ENCODE assay signal across 23 cellular contexts in genomic region chr10:132113766-132114365, GRCh38. TPM values are rescaled to one million over a fixed set of nuclear protein-coding genes. Genes with fewer than 3 reads are reported as not detected.
DNase-seq lines count a peak whose midpoint lies in the region; ATAC-seq and TF ChIP-seq lines count a peak whose summit lies in the region.
"Had no signal": no experiment of that assay in that cellular context is flagged by ENCODE, and none has a peak within 500 bp of the region (broad histone marks: within the 10 kb centered on the region; RNA-seq: fewer than 3 reads in every experiment).

No MANE protein-coding gene starts in this region.

- TF ChIP-seq POLR2A in ovary (IDR thresholded peaks at IDR 0.05), result no peak

- H3K4me1 Mint-ChIP-seq in natural killer cell treated with Interleukin-12 subunit alpha and Interleukin-12 subunit beta and Interleukin-15 and Interleukin-18, amount 100 ng/mL, for 72 hours (ENCODE audit: low read depth in 2 of 2), result no peaks in the 10 kb centered on the region
- H3K4me1 Mint-ChIP-seq in natural killer cell, result no peaks in the 10 kb centered on the region
- no peaks in the 10 kb centered on the region for H3K4me1 Mint-ChIP-seq in activated CD4-positive, alpha-beta memory T cell treated with anti-CD3 and anti-CD28 coated beads, Interleukin-2, amount 10 ng/mL, durations not matched to agents 7 days and 5 days
- H3K4me1 Mint-ChIP-seq: activated CD4-positive, alpha-beta T cell treated with anti-CD3 and anti-CD28 coated beads for 36 hours; CD4-positive, CD25-positive, alpha-beta regulatory T cell; naive B cell had no signal

- peak; percentile 16 for DNase-seq in natural killer cell treated with Interleukin-12 subunit alpha and Interleukin-12 subunit beta and Interleukin-15 and Interleukin-18, amount 100 ng/mL, for 72 hours (ENCODE audit: low spot score)
- DNase-seq in natural killer cell (no peak), heart right ventricle (no peak), ovary (peak in 4 of 5 donors; percentile 1 to 16 (median 10))
- DNase-seq in activated CD4-positive, alpha-beta memory T cell treated with anti-CD3 and anti-CD28 coated beads, Interleukin-2, amount 10 ng/mL, durations not matched to agents 7 days and 5 days, result no peak
- DNase-seq: activated CD4-positive, alpha-beta T cell treated with anti-CD3 and anti-CD28 coated beads for 36 hours; activated naive CD4-positive, alpha-beta T cell treated with anti-CD3 and anti-CD28 coated beads for 36 hours; CD4-positive, CD25-positive, alpha-beta regulatory T cell; DMS53; erythroblast; naive B cell; NCI-H1417 treated with DMSO at 0.1 percent for 48 hours; NCI-H748 treated with DMSO at 0.1 percent for 48 hours; PC-9; T1000 had no signal

- H3K27me3 ChIP-seq in heart right ventricle, result no peaks in the 10 kb centered on the region
- no peaks in the 10 kb centered on the region for H3K27me3 ChIP-seq in ovary
- H3K27me3 ChIP-seq: gastroesophageal sphincter, tibial nerve had no signal

- TF ChIP-seq CTCF in natural killer cell (IDR thresholded peaks at IDR 0.05) (no peak), heart right ventricle (IDR thresholded peaks at IDR 0.05) (no peak), ovary (IDR thresholded peaks at IDR 0.05) (no peak)

- ATAC-seq in natural killer cell treated with Interleukin-12 subunit alpha and Interleukin-12 subunit beta and Interleukin-15 and Interleukin-18, amount 100 ng/mL, for 72 hours, result peak in 1 of 2 donors; percentile 11
- no peak for ATAC-seq in natural killer cell
- peak in 5 of 8 donors; percentile 44 to 75 (median 57) for ATAC-seq in heart right ventricle
- no peak for ATAC-seq in HG03135 (IDR thresholded peaks at IDR 0.05; ENCODE audit: unreplicated experiment)
- no peak for ATAC-seq in GM18870 (IDR thresholded peaks at IDR 0.05; ENCODE audit: unreplicated experiment)
- ATAC-seq in HG02642 (IDR thresholded peaks at IDR 0.05; ENCODE audit: poor library complexity, unreplicated experiment), result no peak
- ATAC-seq: activated CD4-positive, alpha-beta T cell treated with anti-CD3 and anti-CD28 coated beads for 36 hours; gastroesophageal sphincter had no signal

- H3K9me3 Mint-ChIP-seq in natural killer cell treated with Interleukin-12 subunit alpha and Interleukin-12 subunit beta and Interleukin-15 and Interleukin-18, amount 100 ng/mL, for 72 hours, result no peaks in the 10 kb centered on the region
- H3K9me3 Mint-ChIP-seq in natural killer cell, result no peaks in the 10 kb centered on the region
- no peaks in the 10 kb centered on the region for H3K9me3 Mint-ChIP-seq in activated CD4-positive, alpha-beta memory T cell treated with anti-CD3 and anti-CD28 coated beads, Interleukin-2, amount 10 ng/mL, durations not matched to agents 7 days and 5 days
- H3K9me3 Mint-ChIP-seq: activated naive CD4-positive, alpha-beta T cell treated with anti-CD3 and anti-CD28 coated beads for 36 hours; CD4-positive, CD25-positive, alpha-beta regulatory T cell; dendritic cell treated with granulocyte-macrophage colony-stimulating factor and Interleukin-4, amounts not matched to agents 40 ng/mL and 50 ng/mL, for 4 days; naive B cell had no signal

- WGBS in heart right ventricle, 2 donors, result 82 to 85% methylated on average over 14 of the region's 14 CpGs
- 76 to 89% (median 85%) methylated on average over 14 of the region's 14 CpGs for WGBS in ovary, 3 donors

- intact Hi-C loops in natural killer cell (cut with micrococcal nuclease), result no loop called here
- intact Hi-C loops in heart right ventricle (cut with DNase I), result no loop called here
- intact Hi-C loops in ovary (cut with DNase I), result no loop called here

- CTCF ChIA-PET in activated CD4-positive, alpha-beta memory T cell treated with anti-CD3 and anti-CD28 coated beads, Interleukin-2, amount 10 ng/mL, durations not matched to agents 7 days and 5 days (lab: Charles Lee), result no interaction called here

- TF ChIP-seq EP300 in ovary (IDR thresholded peaks at IDR 0.05), result no peak

- H3K36me3 ChIP-seq in heart right ventricle (no peaks in the 10 kb centered on the region), ovary (no peaks in the 10 kb centered on the region)
- H3K36me3 ChIP-seq: tibial nerve had no signal

- H3K4me3 Mint-ChIP-seq in natural killer cell treated with Interleukin-12 subunit alpha and Interleukin-12 subunit beta and Interleukin-15 and Interleukin-18, amount 100 ng/mL, for 72 hours, result no peak overlapping the region
- no peak overlapping the region for H3K4me3 Mint-ChIP-seq in natural killer cell
- no peak overlapping the region for H3K4me3 Mint-ChIP-seq in activated CD4-positive, alpha-beta memory T cell treated with anti-CD3 and anti-CD28 coated beads, Interleukin-2, amount 10 ng/mL, durations not matched to agents 7 days and 5 days
- H3K4me3 Mint-ChIP-seq: activated CD4-positive, alpha-beta T cell treated with anti-CD3 and anti-CD28 coated beads for 36 hours; activated naive CD4-positive, alpha-beta T cell treated with anti-CD3 and anti-CD28 coated beads for 36 hours; CD4-positive, CD25-positive, alpha-beta regulatory T cell; dendritic cell treated with granulocyte-macrophage colony-stimulating factor and Interleukin-4, amounts not matched to agents 40 ng/mL and 50 ng/mL, for 4 days had no signal

- H3K27ac Mint-ChIP-seq in natural killer cell treated with Interleukin-12 subunit alpha and Interleukin-12 subunit beta and Interleukin-15 and Interleukin-18, amount 100 ng/mL, for 72 hours, result no peak overlapping the region
- H3K27ac Mint-ChIP-seq in natural killer cell, result no peak overlapping the region
- no peak overlapping the region for H3K27ac Mint-ChIP-seq in activated CD4-positive, alpha-beta memory T cell treated with anti-CD3 and anti-CD28 coated beads, Interleukin-2, amount 10 ng/mL, durations not matched to agents 7 days and 5 days
- H3K27ac Mint-ChIP-seq: activated CD4-positive, alpha-beta T cell treated with anti-CD3 and anti-CD28 coated beads for 36 hours; activated naive CD4-positive, alpha-beta T cell treated with anti-CD3 and anti-CD28 coated beads for 36 hours; CD4-positive, CD25-positive, alpha-beta regulatory T cell; dendritic cell treated with granulocyte-macrophage colony-stimulating factor and Interleukin-4, amounts not matched to agents 40 ng/mL and 50 ng/mL, for 4 days; naive B cell had no signal

- no peaks in the 10 kb centered on the region for H3K36me3 Mint-ChIP-seq in natural killer cell treated with Interleukin-12 subunit alpha and Interleukin-12 subunit beta and Interleukin-15 and Interleukin-18, amount 100 ng/mL, for 72 hours
- no peaks in the 10 kb centered on the region for H3K36me3 Mint-ChIP-seq in natural killer cell
- no peaks in the 10 kb centered on the region for H3K36me3 Mint-ChIP-seq in activated CD4-positive, alpha-beta memory T cell treated with anti-CD3 and anti-CD28 coated beads, Interleukin-2, amount 10 ng/mL, durations not matched to agents 7 days and 5 days (ENCODE audit: low read depth)
- H3K36me3 Mint-ChIP-seq: CD4-positive, CD25-positive, alpha-beta regulatory T cell; naive B cell had no signal

- H3K9me3 ChIP-seq in heart right ventricle, result no peaks in the 10 kb centered on the region
- H3K9me3 ChIP-seq in ovary, result no peaks in the 10 kb centered on the region
- H3K9me3 ChIP-seq: gastroesophageal sphincter, tibial nerve had no signal

- H3K27ac ChIP-seq in heart right ventricle (no peak overlapping the region), ovary (no peak overlapping the region)
- H3K27ac ChIP-seq: gastroesophageal sphincter, PC-9, SK-N-MC, tibial nerve had no signal

- H3K4me1 ChIP-seq in heart right ventricle, result peaks cover 0 to 5% (median 0%) of the 10 kb centered on the region in 9 donors
- H3K4me1 ChIP-seq in ovary (ENCODE audit: insufficient read depth), result no peaks in the 10 kb centered on the region

- peaks cover 0 to 3% of the 10 kb centered on the region in 2 donors for H3K27me3 Mint-ChIP-seq in natural killer cell treated with Interleukin-12 subunit alpha and Interleukin-12 subunit beta and Interleukin-15 and Interleukin-18, amount 100 ng/mL, for 72 hours
- no peaks in the 10 kb centered on the region for H3K27me3 Mint-ChIP-seq in natural killer cell (ENCODE audit: low read depth in 2 of 2)
- H3K27me3 Mint-ChIP-seq in activated CD4-positive, alpha-beta memory T cell treated with anti-CD3 and anti-CD28 coated beads, Interleukin-2, amount 10 ng/mL, durations not matched to agents 7 days and 5 days, result no peaks in the 10 kb centered on the region
- H3K27me3 Mint-ChIP-seq: activated CD4-positive, alpha-beta T cell treated with anti-CD3 and anti-CD28 coated beads for 36 hours; CD4-positive, CD25-positive, alpha-beta regulatory T cell; naive B cell had no signal

- H3K4me3 ChIP-seq in heart right ventricle (no peak overlapping the region), ovary (no peak overlapping the region)
- H3K4me3 ChIP-seq: gastroesophageal sphincter, lung, PC-9, SK-N-MC, tibial nerve had no signal

- POLR2A ChIA-PET in activated CD4-positive, alpha-beta memory T cell treated with anti-CD3 and anti-CD28 coated beads, Interleukin-2, amount 10 ng/mL, durations not matched to agents 7 days and 5 days (lab: Charles Lee), result no interaction called here

RNA-seq across cellular contexts. Expression of gene JAKMIP3, which starts 48.1 kb away (rescaled TPM):
- under 1 TPM in 1 of 2 donors, not detected in 1; 0.05 TPM for total RNA-seq in natural killer cell treated with Interleukin-12 subunit alpha and Interleukin-12 subunit beta and Interleukin-15 and Interleukin-18, amount 100 ng/mL, for 72 hours
- under 1 TPM; 0.19 to 0.45 (median 0.20) TPM for total RNA-seq in natural killer cell
- total RNA-seq in heart right ventricle, result 1 to 10 TPM; 1.0 to 2.5 (median 1.8) TPM
- 1 to 10 TPM in 1 of 2 donors, under 1 TPM in 1; 0.04 to 2.7 TPM for polyA plus RNA-seq in heart right ventricle
- total RNA-seq in ovary, result 1 to 10 TPM in 5 of 7 donors, under 1 TPM in 2; 0.48 to 2.5 (median 1.9) TPM
- polyA plus RNA-seq in ovary, result 1 to 10 TPM in 1 of 2 donors, under 1 TPM in 1; 0.97 to 1.4 TPM
- total RNA-seq in activated CD4-positive, alpha-beta memory T cell treated with anti-CD3 and anti-CD28 coated beads, Interleukin-2, amount 10 ng/mL, durations not matched to agents 7 days and 5 days, result under 1 TPM; 0.83 to 0.90 TPM
- polyA plus RNA-seq: CD4-positive, CD25-positive, alpha-beta regulatory T cell had no signal

Comparison
In these comparisons a context has a peak if more than half of its experiments do, and no peak if none do; other contexts are left out.
1. DNase-seq: peak in natural killer cell treated with Interleukin-12 subunit alpha and Interleukin-12 subunit beta and Interleukin-15 and Interleukin-18, amount 100 ng/mL, for 72 hours (single experiment) and ovary (4 of 5); none in natural killer cell (single experiment), heart right ventricle (0 of 2) and activated CD4-positive, alpha-beta memory T cell treated with anti-CD3 and anti-CD28 coated beads, Interleukin-2, amount 10 ng/mL, durations not matched to agents 7 days and 5 days (single experiment).
2. ATAC-seq: peak in heart right ventricle (5 of 8); none in natural killer cell (0 of 3), HG03135 (single experiment), GM18870 (single experiment) and HG02642 (single experiment).